Comparison of ENCODE assay signal across 8 cellular contexts in the genomic region with DNA sequence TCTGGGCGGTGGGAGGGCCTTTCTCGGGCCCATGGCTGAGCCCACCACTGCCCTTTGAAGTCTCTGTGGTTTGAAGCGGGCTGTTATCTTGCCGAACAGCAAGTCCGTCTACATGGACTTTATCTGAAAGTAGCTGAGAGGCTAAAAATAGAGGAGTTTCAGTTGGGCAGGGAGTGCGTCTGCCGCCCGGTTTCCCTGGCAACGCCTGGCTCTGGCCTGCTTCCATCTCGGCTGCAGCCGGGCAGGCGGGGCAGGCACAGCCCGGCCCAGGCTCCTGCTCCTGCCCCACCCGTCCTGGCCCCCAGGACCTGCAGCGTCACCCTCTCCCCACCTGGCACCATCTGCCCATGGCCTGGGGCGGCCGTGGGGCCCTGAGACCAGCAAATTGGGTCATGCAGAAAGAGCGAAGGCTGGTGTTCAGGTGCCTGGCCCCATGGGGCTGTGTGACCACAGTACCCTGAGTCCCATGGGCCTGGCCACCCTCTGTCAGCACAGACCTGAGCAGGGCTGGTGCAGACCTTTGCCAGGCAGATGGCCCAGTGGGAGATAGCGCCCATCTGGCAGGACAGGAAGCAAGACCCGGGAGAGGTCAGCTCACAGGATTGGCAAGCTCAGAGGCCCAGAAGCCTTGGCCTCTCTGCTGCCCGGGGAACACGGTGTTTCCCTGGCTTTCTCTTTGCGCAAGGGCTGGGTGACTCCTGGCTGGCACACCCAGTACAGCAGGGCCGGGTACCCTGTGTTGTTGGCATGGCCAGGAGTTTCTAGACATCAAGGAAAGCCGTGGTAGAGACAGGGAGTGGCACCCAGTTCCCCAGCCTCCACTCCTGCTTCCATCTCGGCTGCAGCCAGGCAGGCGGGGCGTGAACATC.
A peak's percentile ranks its signal among the peaks of the same experiment; 100 is the strongest.
DNase-seq lines count a peak whose midpoint lies in the region; ATAC-seq and TF ChIP-seq lines count a peak whose summit lies in the region.

No MANE protein-coding gene starts in this region.

- H3K27me3 ChIP-seq in HCT116 (ENCODE audit: insufficient read depth, low read length) (no peaks in the 10 kb centered on the region), suprapubic skin (no peaks in the 10 kb centered on the region)

- TF ChIP-seq EP300 in suprapubic skin (IDR thresholded peaks at IDR 0.05): peak; percentile 66

- H3K4me3 ChIP-seq in HCT116 (replicated peaks in 1 of 2; ENCODE audit: low read depth in 1 of 2, low read length in 2 of 2): no peak overlapping the region
- no peak overlapping the region for H3K4me3 ChIP-seq in suprapubic skin

- H3K4me1 ChIP-seq in HCT116 (ENCODE audit: control insufficient read depth in 1 of 2, insufficient read depth in 2 of 2, low read length in 2 of 2) (peaks cover 11 to 28% of the 10 kb centered on the region in 2 experiments; a peak in 2 of 4 replicates), suprapubic skin (peaks cover 30% of the 10 kb centered on the region)

- H3K79me2 ChIP-seq in HCT116 (ENCODE audit: insufficient read depth, low read length): no peaks in the 10 kb centered on the region

- H3K27ac ChIP-seq in HCT116 (ENCODE audit: low read depth, low read length) (no peak overlapping the region), cingulate gyrus (ENCODE audit: low read depth, low read length) (peak overlapping the region; percentile 91), suprapubic skin (peak overlapping the region; percentile 75)

- TF ChIP-seq POLR2A in HCT116 (IDR thresholded peaks at IDR 0.05; ENCODE audit: borderline replicate concordance, extremely low read depth, insufficient read depth, insufficient read length) (no peak), suprapubic skin (IDR thresholded peaks at IDR 0.05) (no peak)

- H3K9ac ChIP-seq in HCT116 (ENCODE audit: low read length): no peak overlapping the region

- peak; percentile 64 for DNase-seq in CMK (ENCODE audit: low read depth)
- no peak for DNase-seq in HCT116 (ENCODE audit: low read depth, low spot score)
- peak; percentile 31 for DNase-seq in NOMO-1 treated with dmso at 0.1 percent for 144 hours (lab: John Stamatoyannopoulos, UW; ENCODE audit: unreplicated experiment)
- DNase-seq in left kidney (ENCODE audit: low read depth, low spot score): peak; percentile 84
- peak; percentile 77 to 80 for DNase-seq in suprapubic skin (ENCODE audit: low spot score in 2 of 2)
- DNase-seq in NCI-H510A (lab: John Stamatoyannopoulos, UW): no peak
- DNase-seq in activated naive CD8-positive, alpha-beta T cell treated with anti-CD3 and anti-CD28 coated beads for 36 hours: no peak

- no peaks in the 10 kb centered on the region for H3K36me3 Mint-ChIP-seq in activated naive CD8-positive, alpha-beta T cell treated with anti-CD3 and anti-CD28 coated beads for 36 hours

- H3K4me1 Mint-ChIP-seq in activated naive CD8-positive, alpha-beta T cell treated with anti-CD3 and anti-CD28 coated beads for 36 hours: peaks cover 13% of the 10 kb centered on the region

- no peak overlapping the region for H3K27ac Mint-ChIP-seq in activated naive CD8-positive, alpha-beta T cell treated with anti-CD3 and anti-CD28 coated beads for 36 hours

- CTCF ChIA-PET in HCT116 (lab: Charles Lee): no interaction called here

- H3K9me3 ChIP-seq in HCT116 (ENCODE audit: control insufficient read depth in 1 of 2, insufficient read depth in 1 of 2, low read depth in 1 of 2, low read length in 2 of 2): no peaks in the 10 kb centered on the region
- H3K9me3 ChIP-seq in suprapubic skin: no peaks in the 10 kb centered on the region

- intact Hi-C loops in HCT116 (cut with micrococcal nuclease): no loop called here

- RAD21 ChIA-PET in HCT116 (lab: Charles Lee; ENCODE audit: low non-redundant PET in 1 of 2, low total read pairs in 2 of 2, uncharacterized antibody in 2 of 2, unreplicated experiment in 2 of 2): no interaction called here

- no TSS peak for BruUV-seq in HCT116 (replicated peaks; lab: Mats Ljungman, UMichigan)

- H3K4me3 Mint-ChIP-seq in activated naive CD8-positive, alpha-beta T cell treated with anti-CD3 and anti-CD28 coated beads for 36 hours: no peak overlapping the region

- H3K4me2 ChIP-seq in HCT116 (ENCODE audit: low read length): peak overlapping the region; percentile 12

- TF ChIP-seq RAD21 in HCT116 (IDR thresholded peaks at IDR 0.05; ENCODE audit: low read depth): no peak

- no peaks in the 10 kb centered on the region for H3K27me3 Mint-ChIP-seq in activated naive CD8-positive, alpha-beta T cell treated with anti-CD3 and anti-CD28 coated beads for 36 hours

- no peak overlapping the region for H2AFZ ChIP-seq in HCT116 (ENCODE audit: low read depth, low read length, poor library complexity, severe bottlenecking)

- WGBS in suprapubic skin: 11% methylated on average over 15 of the region's 28 CpGs

- no peaks in the 10 kb centered on the region for H3K9me2 ChIP-seq in HCT116 (ENCODE audit: insufficient read depth)

- POLR2A ChIA-PET in HCT116 (lab: Charles Lee): no interaction called here

- no peaks in the 10 kb centered on the region for H3K9me3 Mint-ChIP-seq in activated naive CD8-positive, alpha-beta T cell treated with anti-CD3 and anti-CD28 coated beads for 36 hours

- H3K36me3 ChIP-seq in HCT116 (ENCODE audit: control insufficient read depth in 1 of 2, insufficient read depth in 2 of 2, low read length in 2 of 2) (no peaks in the 10 kb centered on the region), suprapubic skin (no peaks in the 10 kb centered on the region)

- ATAC-seq in HCT116: peak; percentile 27; the same call in 1 of the 2 replicates

- TF ChIP-seq CTCF in HCT116 (IDR thresholded peaks at IDR 0.05 in 2 of 3, conservative IDR thresholded peaks at IDR 0.05 in 1 of 3; ENCODE audit: borderline replicate concordance in 1 of 3, insufficient read depth in 1 of 3, low read depth in 2 of 3, low read length in 2 of 3) (no peak), suprapubic skin (IDR thresholded peaks at IDR 0.05) (peak in 1 of 2 donors; percentile 44)

- H4K20me1 ChIP-seq in HCT116 (ENCODE audit: insufficient read depth): no peaks in the 10 kb centered on the region

TF ChIP-seq in HCT116, 20 proteins besides CTCF, POLR2A, EP300 and RAD21:
- TF ChIP-seq SRF (IDR thresholded peaks at IDR 0.05; ENCODE audit: low read depth) (no peak), CEBPB (IDR thresholded peaks at IDR 0.05; ENCODE audit: low read depth) (no peak), EGR1 (IDR thresholded peaks at IDR 0.05; ENCODE audit: low read depth) (no peak), EZH2phosphoT487 (IDR thresholded peaks at IDR 0.05; ENCODE audit: borderline replicate concordance) (no peak), CBX3 (IDR thresholded peaks at IDR 0.05; ENCODE audit: low read depth) (no peak), POLR2AphosphoS5 (IDR thresholded peaks at IDR 0.05; ENCODE audit: low read depth, low read length) (no peak), ZNF274 (IDR thresholded peaks at IDR 0.05; ENCODE audit: low read depth, low read length) (no peak), YY1 (IDR thresholded peaks at IDR 0.05; ENCODE audit: extremely low read depth, insufficient replicate concordance, low read depth, low read length) (no peak), SIN3A (IDR thresholded peaks at IDR 0.05; ENCODE audit: low read depth) (no peak), FOSL1 (IDR thresholded peaks at IDR 0.05; ENCODE audit: low read depth) (no peak)
- TF ChIP-seq, protein P1, sequence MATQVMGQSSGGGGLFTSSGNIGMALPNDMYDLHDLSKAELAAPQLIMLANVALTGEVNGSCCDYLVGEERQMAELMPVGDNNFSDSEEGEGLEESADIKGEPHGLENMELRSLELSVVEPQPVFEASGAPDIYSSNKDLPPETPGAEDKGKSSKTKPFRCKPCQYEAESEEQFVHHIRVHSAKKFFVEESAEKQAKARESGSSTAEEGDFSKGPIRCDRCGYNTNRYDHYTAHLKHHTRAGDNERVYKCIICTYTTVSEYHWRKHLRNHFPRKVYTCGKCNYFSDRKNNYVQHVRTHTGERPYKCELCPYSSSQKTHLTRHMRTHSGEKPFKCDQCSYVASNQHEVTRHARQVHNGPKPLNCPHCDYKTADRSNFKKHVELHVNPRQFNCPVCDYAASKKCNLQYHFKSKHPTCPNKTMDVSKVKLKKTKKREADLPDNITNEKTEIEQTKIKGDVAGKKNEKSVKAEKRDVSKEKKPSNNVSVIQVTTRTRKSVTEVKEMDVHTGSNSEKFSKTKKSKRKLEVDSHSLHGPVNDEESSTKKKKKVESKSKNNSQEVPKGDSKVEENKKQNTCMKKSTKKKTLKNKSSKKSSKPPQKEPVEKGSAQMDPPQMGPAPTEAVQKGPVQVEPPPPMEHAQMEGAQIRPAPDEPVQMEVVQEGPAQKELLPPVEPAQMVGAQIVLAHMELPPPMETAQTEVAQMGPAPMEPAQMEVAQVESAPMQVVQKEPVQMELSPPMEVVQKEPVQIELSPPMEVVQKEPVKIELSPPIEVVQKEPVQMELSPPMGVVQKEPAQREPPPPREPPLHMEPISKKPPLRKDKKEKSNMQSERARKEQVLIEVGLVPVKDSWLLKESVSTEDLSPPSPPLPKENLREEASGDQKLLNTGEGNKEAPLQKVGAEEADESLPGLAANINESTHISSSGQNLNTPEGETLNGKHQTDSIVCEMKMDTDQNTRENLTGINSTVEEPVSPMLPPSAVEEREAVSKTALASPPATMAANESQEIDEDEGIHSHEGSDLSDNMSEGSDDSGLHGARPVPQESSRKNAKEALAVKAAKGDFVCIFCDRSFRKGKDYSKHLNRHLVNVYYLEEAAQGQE (IDR thresholded peaks at IDR 0.05; ENCODE audit: low read depth): no peak
TF ChIP-seq in HCT116: peak in this region for 0.

Comparison
In these comparisons a context has a peak if more than half of its experiments do, and no peak if none do; other contexts are left out.
1. DNase-seq: peak in CMK (single experiment), NOMO-1 treated with dmso at 0.1 percent for 144 hours (single experiment), left kidney (single experiment) and suprapubic skin (2 of 2); none in HCT116 (single experiment), NCI-H510A (single experiment) and activated naive CD8-positive, alpha-beta T cell treated with anti-CD3 and anti-CD28 coated beads for 36 hours (single experiment).